Comparison of ENCODE assay signal across 8 cellular contexts in the genomic region with DNA sequence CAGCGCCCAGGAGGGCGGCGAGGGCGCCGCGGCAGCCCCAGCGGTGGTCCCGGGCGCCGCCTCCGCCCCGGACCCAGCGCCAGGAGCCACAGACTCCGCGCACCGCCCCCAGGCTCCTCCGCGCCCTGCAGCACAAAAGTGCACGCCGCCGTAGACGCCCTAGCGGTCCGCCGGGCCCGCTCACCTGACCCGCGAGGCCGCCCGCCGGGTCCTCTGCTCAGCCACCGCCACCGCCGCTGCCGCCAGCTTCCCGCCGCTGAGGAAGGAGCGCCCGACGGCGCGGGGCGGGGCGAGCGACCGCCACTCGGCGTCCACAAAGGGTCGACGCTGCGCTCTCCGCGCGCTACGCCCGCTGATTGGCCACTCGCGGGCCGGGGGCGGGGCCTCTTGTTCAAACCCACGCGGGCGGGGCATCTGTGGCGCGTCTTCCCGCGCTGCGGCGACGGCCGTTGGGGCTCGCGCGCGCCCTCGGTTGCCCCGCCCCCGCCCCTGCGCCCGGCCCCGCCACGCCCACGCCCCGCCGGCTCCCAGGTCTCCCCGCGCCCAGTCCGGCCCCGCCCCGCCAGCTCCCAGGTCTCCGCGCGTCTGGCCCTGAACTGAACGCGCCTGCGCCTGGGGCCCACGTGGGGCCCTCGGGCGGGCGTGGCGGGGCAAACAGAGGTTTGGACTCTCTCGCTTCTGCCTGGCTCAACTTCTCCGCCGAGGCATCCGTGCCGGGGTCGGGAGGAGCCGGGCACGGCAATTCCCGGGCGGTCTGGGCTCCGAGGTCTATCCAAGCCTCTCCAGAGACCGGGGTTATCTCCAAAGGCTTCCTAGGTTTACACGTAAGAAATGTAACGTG. TPM values are rescaled to one million over a fixed set of nuclear protein-coding genes. Genes with fewer than 3 reads are reported as not detected.
A peak's percentile ranks its signal among the peaks of the same experiment; 100 is the strongest.
DNase-seq lines count a peak whose midpoint lies in the region; ATAC-seq and TF ChIP-seq lines count a peak whose summit lies in the region.

A gene (minus strand): TSS at position 269 of the 841 bp plus-strand sequence. CDS start 9,154 bp downstream, outside the sequence.

- peak; percentile 49 for DNase-seq in BJ (ENCODE audit: low read depth)
- DNase-seq in NCI-H524 treated with DMSO at 0.1 percent for 48 hours (lab: John Stamatoyannopoulos, UW) = peak; percentile 84
- peak; percentile 99 for DNase-seq in activated CD4-positive, alpha-beta T cell treated with anti-CD3 and anti-CD28 coated beads, Interleukin-2, amount 10 ng/mL, durations not matched to agents 24 days and 14 days
- peak; percentile 97 for DNase-seq in coronary artery (ENCODE audit: low spot score)
- DNase-seq in left lobe of liver (ENCODE audit: low spot score) = peak; percentile 98
- peak; percentile 97 for DNase-seq in stimulated activated CD4-positive, alpha-beta T cell treated with anti-CD3 and anti-CD28 coated beads, Interleukin-2, amount 100 ng/mL, for 4 hours (ENCODE audit: low read depth)

- H3K4me3 ChIP-seq in BJ (ENCODE audit: low read depth, low read length) (peak within 1 kb of the TSS; percentile 68), coronary artery (peak within 1 kb of the TSS; percentile 88)

- intact Hi-C loops in activated CD4-positive, alpha-beta T cell treated with anti-CD3 and anti-CD28 coated beads, Interleukin-2, amount 10 ng/mL, durations not matched to agents 24 days and 14 days (cut with micrococcal nuclease) = loop anchor here (1.0 to 2.0 kb wide), 7 partner anchors 24 to 280 kb away; a partner anchor contains a TSS

- peak; percentile 90 for ATAC-seq in GM19324 (IDR thresholded peaks at IDR 0.05; ENCODE audit: low FRiP score, unreplicated experiment)
- peak; percentile 68 for ATAC-seq in HG03460 (IDR thresholded peaks at IDR 0.05; ENCODE audit: unreplicated experiment)
- ATAC-seq in left lobe of liver = peak; percentile 96

- no peaks in the 10 kb centered on the region for H3K36me3 ChIP-seq in BJ (ENCODE audit: control insufficient read depth, insufficient read depth, low read length)

- peaks cover 55% of the 10 kb centered on the region for H3K4me1 Mint-ChIP-seq in activated CD4-positive, alpha-beta T cell treated with anti-CD3 and anti-CD28 coated beads, Interleukin-2, amount 10 ng/mL, durations not matched to agents 24 days and 14 days

- TF ChIP-seq CTCF in BJ (IDR thresholded peaks at IDR 0.05; ENCODE audit: insufficient read depth, low read depth, low read length) (no peak), coronary artery (IDR thresholded peaks at IDR 0.05) (no peak)

- H3K36me3 Mint-ChIP-seq in activated CD4-positive, alpha-beta T cell treated with anti-CD3 and anti-CD28 coated beads, Interleukin-2, amount 10 ng/mL, durations not matched to agents 24 days and 14 days (ENCODE audit: low read depth) = peaks cover 36% of the 10 kb centered on the region

- no peaks in the 10 kb centered on the region for H3K9me3 Mint-ChIP-seq in activated CD4-positive, alpha-beta T cell treated with anti-CD3 and anti-CD28 coated beads, Interleukin-2, amount 10 ng/mL, durations not matched to agents 24 days and 14 days

- CTCF ChIA-PET in BJ (lab: Yijun Ruan, JAX) = interaction anchor here (1.0 to 1.5 kb wide), 3 partner anchors 12 to 46 kb away, joined by 3 to 6 read pairs (median 4); no protein-coding TSS in a partner anchor

- no peaks in the 10 kb centered on the region for H3K27me3 ChIP-seq in BJ (ENCODE audit: control insufficient read depth, insufficient read depth, low read length)

- peak within 1 kb of the TSS; percentile 100 for H3K4me3 Mint-ChIP-seq in activated CD4-positive, alpha-beta T cell treated with anti-CD3 and anti-CD28 coated beads, Interleukin-2, amount 10 ng/mL, durations not matched to agents 24 days and 14 days

- peak within 1 kb of the TSS; percentile 95 for H3K27ac Mint-ChIP-seq in activated CD4-positive, alpha-beta T cell treated with anti-CD3 and anti-CD28 coated beads, Interleukin-2, amount 10 ng/mL, durations not matched to agents 24 days and 14 days

- POLR2A ChIA-PET in BJ (lab: Charles Lee) = interaction anchor here (0.6 to 0.9 kb wide), 2 partner anchors 48 to 331 kb away, joined by 3 to 4 read pairs; no protein-coding TSS in a partner anchor

- peak within 1 kb of the TSS; percentile 64 to 74 for H3K27ac ChIP-seq in coronary artery

- H3K27me3 Mint-ChIP-seq in activated CD4-positive, alpha-beta T cell treated with anti-CD3 and anti-CD28 coated beads, Interleukin-2, amount 10 ng/mL, durations not matched to agents 24 days and 14 days = no peaks in the 10 kb centered on the region

RNA-seq across cellular contexts. Expression of the gene that starts here (rescaled TPM):
- polyA plus RNA-seq in BJ (2011; rRNA removed) = 13.3 and 16.6 TPM in 2 replicates
- polyA minus RNA-seq in BJ (2011; rRNA and poly(A)+ RNA removed) = 8.7 and 10.7 TPM in 2 replicates
- total RNA-seq in activated CD4-positive, alpha-beta T cell treated with anti-CD3 and anti-CD28 coated beads, Interleukin-2, amount 10 ng/mL, durations not matched to agents 24 days and 14 days = 64.6 and 66.3 TPM in 2 replicates
- 1.4 TPM for total RNA-seq in left lobe of liver

Comparison
In these comparisons a context has a peak if more than half of its experiments do, and no peak if none do; other contexts are left out.
1. Peak in every context shown above with its lines: DNase-seq, ATAC-seq, H3K4me3 ChIP-seq and H3K27ac ChIP-seq.
2. RNA of the gene that starts here (total RNA-seq): 64.6 to 66.3 TPM in activated CD4-positive, alpha-beta T cell treated with anti-CD3 and anti-CD28 coated beads, Interleukin-2, amount 10 ng/mL, durations not matched to agents 24 days and 14 days; 1.4 TPM in left lobe of liver (single experiment); every median in the first group is over 10 times any median in the second.
3. DNase-seq: peak in every context shown above with its lines; median percentile 99 in activated CD4-positive, alpha-beta T cell treated with anti-CD3 and anti-CD28 coated beads, Interleukin-2, amount 10 ng/mL, durations not matched to agents 24 days and 14 days; 98 in left lobe of liver; 97 in coronary artery; 97 in stimulated activated CD4-positive, alpha-beta T cell treated with anti-CD3 and anti-CD28 coated beads, Interleukin-2, amount 100 ng/mL, for 4 hours; 84 in NCI-H524 treated with DMSO at 0.1 percent for 48 hours; 49 in BJ.